9 cellular contexts compared by ENCODE assay signal in genomic region chr1:8096105-8097011, GRCh38.
DNase-seq lines count a peak whose midpoint lies in the region; ATAC-seq and TF ChIP-seq lines count a peak whose summit lies in the region.
"Had no signal": no experiment of that assay in that cellular context is flagged by ENCODE, and none has a peak within 500 bp of the region (broad histone marks: within the 10 kb centered on the region; RNA-seq: fewer than 3 reads in every experiment).

No MANE protein-coding gene starts in this region.

- H3K9ac ChIP-seq in mammary epithelial cell (ENCODE audit: insufficient read depth, low read length) (peak overlapping the region; percentile 38), mucosa of stomach (ENCODE audit: low read length) (peak overlapping the region; percentile 64)

- H2AFZ ChIP-seq in mammary epithelial cell (ENCODE audit: low read depth, low read length): no peak overlapping the region

- intact Hi-C loops in mammary epithelial cell (cut with micrococcal nuclease): loop anchor here (1.0 to 5.0 kb wide), 11 partner anchors 18 to 218 kb away; partner anchors contain the start of gene ERRFI1

- ATAC-seq in GM21360 (IDR thresholded peaks at IDR 0.05; ENCODE audit: unreplicated experiment) (no peak), HG02870 (IDR thresholded peaks at IDR 0.05; ENCODE audit: unreplicated experiment) (no peak), GM18907 (IDR thresholded peaks at IDR 0.05; ENCODE audit: unreplicated experiment) (no peak)

- BruUV-seq in mammary epithelial cell (replicated peaks; lab: Mats Ljungman, UMichigan): no TSS peak

- H3K9me3 ChIP-seq in mammary epithelial cell (replicated peaks; ENCODE audit: insufficient read depth, low read length) (no peaks in the 10 kb centered on the region), mucosa of stomach (ENCODE audit: control insufficient read depth, low read length) (no peaks in the 10 kb centered on the region)

- dilution Hi-C loops in mammary epithelial cell (cut with HindIII; ENCODE audit: low sequenced_read_pairs): loop anchor here (5.0 kb wide), 1 partner anchor 111 kb away; no protein-coding TSS in a partner anchor

- H3K27me3 ChIP-seq in mammary epithelial cell (ENCODE audit: insufficient read depth, low read length): no peaks in the 10 kb centered on the region
- H3K27me3 ChIP-seq in mucosa of stomach (ENCODE audit: control insufficient read depth, insufficient read depth, low read length): no peaks in the 10 kb centered on the region

- peak overlapping the region; percentile 95 for H3K27ac ChIP-seq in mammary epithelial cell (ENCODE audit: insufficient read depth, low read depth, low read length)

- peak; percentile 67 for DNase-seq in AG09309 (ENCODE audit: low read depth)
- DNase-seq in mammary epithelial cell: peak; percentile 86
- DNase-seq in NCI-H1092 treated with DMSO at 0.1 percent for 48 hours (lab: John Stamatoyannopoulos, UW): no peak
- DNase-seq: amniotic stem cell had no signal

- WGBS in mammary epithelial cell (ENCODE audit: low coverage, missing lambda C conversion rate): 54% methylated on average over 12 of the region's 12 CpGs

- H3K4me1 ChIP-seq in mammary epithelial cell (ENCODE audit: insufficient read depth, low read length): peaks cover 45% of the 10 kb centered on the region
- H3K4me1 ChIP-seq in mucosa of stomach (ENCODE audit: control insufficient read depth, insufficient read depth, low read length): peaks cover 63% of the 10 kb centered on the region

- TF ChIP-seq RAD21 in Ishikawa (IDR thresholded peaks at IDR 0.05; ENCODE audit: low read depth): no peak

- CTCF ChIA-PET in mammary epithelial cell (lab: Charles Lee; ENCODE audit: low non-redundant PET): interaction anchor here (0.6 kb wide), 1 partner anchor 19 kb away, joined by 3 read pairs; no protein-coding TSS in a partner anchor

- H3K79me2 ChIP-seq in mammary epithelial cell (ENCODE audit: insufficient read depth, low read length): no peaks in the 10 kb centered on the region

- H3K36me3 ChIP-seq in mammary epithelial cell (ENCODE audit: insufficient read depth, low read length) (no peaks in the 10 kb centered on the region), mucosa of stomach (ENCODE audit: control insufficient read depth, insufficient read depth, low read length) (no peaks in the 10 kb centered on the region)

- in situ Hi-C loops in mammary epithelial cell (cut with MboI; ENCODE audit: low sequenced_read_pairs in 2 of 2): no loop called here

- H3K4me2 ChIP-seq in mammary epithelial cell (ENCODE audit: insufficient read depth, low read depth, low read length): peak overlapping the region; percentile 48

- TF ChIP-seq EP300 in Ishikawa (IDR thresholded peaks at IDR 0.05; ENCODE audit: borderline replicate concordance): no peak

- H4K20me1 ChIP-seq in mammary epithelial cell (ENCODE audit: insufficient read depth, low read length): no peaks in the 10 kb centered on the region

- no peak overlapping the region for H3K4me3 ChIP-seq in AG09309 (ENCODE audit: control insufficient read depth, low read depth, low read length)
- H3K4me3 ChIP-seq in mammary epithelial cell (replicated peaks in 1 of 3; ENCODE audit: insufficient read depth in 1 of 3, low read depth in 2 of 3, low read length in 3 of 3): peak overlapping the region in 1 of 3 experiments; percentile 4
- no peak overlapping the region for H3K4me3 ChIP-seq in mucosa of stomach (ENCODE audit: low read length)

- TF ChIP-seq CTCF in AG09309 (IDR thresholded peaks at IDR 0.05; ENCODE audit: control insufficient read depth, insufficient read depth, low read depth, low read length, missing control alignments): no peak
- TF ChIP-seq CTCF in mammary epithelial cell (conservative IDR thresholded peaks at IDR 0.05 in 1 of 2, IDR thresholded peaks at IDR 0.05 in 1 of 2; ENCODE audit: extremely low read depth in 1 of 2, insufficient read depth in 1 of 2, low read depth in 1 of 2, low read length in 2 of 2): no peak

TF ChIP-seq in Ishikawa, 13 proteins besides CTCF, POLR2A, EP300 and RAD21:
- TF ChIP-seq CREB1 (IDR thresholded peaks at IDR 0.05; ENCODE audit: low read depth) (peak; percentile 12; the same call in 1 of the 2 replicates), CEBPB (IDR thresholded peaks at IDR 0.05) (peak; percentile 56; the same call in 1 of the 2 replicates), EGR1 (IDR thresholded peaks at IDR 0.05) (no peak)
